24 cellular contexts compared by ENCODE assay signal in the genomic region with DNA sequence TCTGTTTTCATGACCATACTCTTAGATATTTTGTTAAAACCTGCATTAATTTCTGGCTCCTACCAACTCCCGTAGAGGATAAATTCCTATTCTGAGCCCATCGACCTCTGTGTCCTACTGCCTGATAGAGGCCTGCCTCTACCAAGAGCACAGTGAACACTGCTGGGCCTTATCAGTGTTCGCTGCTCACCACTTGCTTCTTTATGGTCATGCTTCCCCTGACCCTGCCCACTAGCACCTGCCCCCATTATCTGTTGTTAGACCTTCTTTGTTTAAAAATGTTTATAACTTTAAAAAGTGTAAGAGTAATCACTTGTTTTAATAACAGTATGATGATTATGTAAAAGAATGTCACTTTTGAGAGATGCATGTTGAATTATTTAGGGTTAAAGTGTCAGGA. TPM values are rescaled to one million over a fixed set of nuclear protein-coding genes. Genes with fewer than 3 reads are reported as not detected.
"Had no signal": no experiment of that assay in that cellular context is flagged by ENCODE, and none has a peak within 500 bp of the region (broad histone marks: within the 10 kb centered on the region; RNA-seq: fewer than 3 reads in every experiment).

No MANE protein-coding gene starts in this region.

- H3K27me3 Mint-ChIP-seq: activated naive CD8-positive, alpha-beta T cell had no signal

- H3K4me3 Mint-ChIP-seq: activated naive CD8-positive, alpha-beta T cell; mesothelial cell of epicardium; natural killer cell treated with Interleukin-12 subunit alpha and Interleukin-12 subunit beta and Interleukin-15 and Interleukin-18, amount 100 ng/mL, for 72 hours had no signal

- H3K36me3 ChIP-seq: adrenal gland, ascending aorta, brain microvascular endothelial cell, esophagus muscularis mucosa, left ventricle myocardium inferior, ovary, prostate gland, stomach, suprapubic skin, tibial nerve had no signal

- H3K4me3 ChIP-seq: adrenal gland, ascending aorta, esophagus muscularis mucosa, left ventricle myocardium inferior, ovary, prostate gland, stomach, suprapubic skin, tibial nerve had no signal

- H3K36me3 Mint-ChIP-seq: mesothelial cell of epicardium; natural killer cell treated with Interleukin-12 subunit alpha and Interleukin-12 subunit beta and Interleukin-15 and Interleukin-18, amount 100 ng/mL, for 72 hours had no signal

- H3K9me3 ChIP-seq: adrenal gland, ascending aorta, esophagus muscularis mucosa, left ventricle myocardium inferior, ovary, prostate gland, stomach, suprapubic skin, tibial nerve had no signal

- DNase-seq: activated CD4-positive, CD25-positive, alpha-beta regulatory T cell treated with anti-CD3 and anti-CD28 coated beads, Interleukin-2, amount 50 U/mL, for 72 hours; activated naive CD4-positive, alpha-beta T cell; activated T-cell treated with anti-CD3 and anti-CD28 coated beads, Interleukin-2, amount 50 U/mL, for 1 hour; adrenal gland; brain microvascular endothelial cell; central memory CD4-positive, alpha-beta T cell; effector memory CD4-positive, alpha-beta T cell; glutamatergic neuron; hippocampal formation; left ventricle myocardium inferior; ovary; stomach had no signal

- ATAC-seq: natural killer cell treated with Interleukin-12 subunit alpha and Interleukin-12 subunit beta and Interleukin-15 and Interleukin-18, amount 100 ng/mL, for 72 hours had no signal

- H3K9me3 Mint-ChIP-seq: natural killer cell treated with Interleukin-12 subunit alpha and Interleukin-12 subunit beta and Interleukin-15 and Interleukin-18, amount 100 ng/mL, for 72 hours; T-helper 2 cell treated with Interferon-gamma antibody and Interleukin-4, amounts not matched to agents 5 μg/mL and 100 μg/mL, for 36 hours had no signal

- H3K27ac ChIP-seq: adrenal gland, ascending aorta, brain microvascular endothelial cell, esophagus muscularis mucosa, ovary, prostate gland, suprapubic skin, tibial nerve, VCaP had no signal

- H3K4me1 ChIP-seq: adrenal gland, ascending aorta, prostate gland, tibial nerve had no signal

- H3K27me3 ChIP-seq: adrenal gland, ascending aorta, brain microvascular endothelial cell, esophagus muscularis mucosa, ovary, stomach, suprapubic skin, tibial nerve had no signal

- H3K27ac Mint-ChIP-seq: mesothelial cell of epicardium; natural killer cell treated with Interleukin-12 subunit alpha and Interleukin-12 subunit beta and Interleukin-15 and Interleukin-18, amount 100 ng/mL, for 72 hours had no signal

RNA-seq across cellular contexts. Expression of gene DAPP1, which starts 6.1 kb away (rescaled TPM):
- total RNA-seq: ascending aorta, dermis microvascular lymphatic vessel endothelial cell, lung microvascular endothelial cell had no signal
